Comparison of ENCODE assay signal across 9 cellular contexts in the genomic region with DNA sequence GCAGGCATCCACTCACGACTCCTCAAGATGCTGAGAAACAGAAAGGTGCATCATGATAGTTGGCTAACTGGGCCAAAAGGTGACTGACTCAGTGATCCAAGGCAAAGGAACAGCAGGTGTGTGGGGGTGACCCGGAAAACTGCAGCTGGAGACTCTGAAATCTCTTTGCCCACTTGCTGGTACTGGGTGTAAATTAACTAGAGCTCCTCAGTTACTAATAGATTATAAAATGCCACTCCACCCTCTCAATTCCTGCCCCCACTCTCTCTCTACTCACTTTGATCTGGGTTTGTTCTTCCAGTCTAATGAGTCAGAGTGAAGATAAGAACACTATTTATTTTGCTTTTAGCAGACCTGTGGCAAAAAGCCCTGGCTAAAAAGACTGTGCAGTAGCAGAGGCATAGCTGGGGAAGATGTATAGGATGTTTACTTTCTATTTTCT. TPM values are rescaled to one million over a fixed set of nuclear protein-coding genes. Genes with fewer than 3 reads are reported as not detected.
DNase-seq lines count a peak whose midpoint lies in the region; ATAC-seq and TF ChIP-seq lines count a peak whose summit lies in the region.
"Had no signal": no experiment of that assay in that cellular context is flagged by ENCODE, and none has a peak within 500 bp of the region (broad histone marks: within the 10 kb centered on the region; RNA-seq: fewer than 3 reads in every experiment).

No MANE protein-coding gene starts in this region.

- H3K9me2 ChIP-seq in PC-3 (replicated peaks; ENCODE audit: low read length): no peaks in the 10 kb centered on the region

- peak; percentile 28 for ATAC-seq in PC-3
- no peak for ATAC-seq in HG02678 (IDR thresholded peaks at IDR 0.05; ENCODE audit: unreplicated experiment)

- H3K4me1 ChIP-seq in PC-3 (ENCODE audit: insufficient read depth, low read length) (peaks cover 72% of the 10 kb centered on the region), parathyroid adenoma (peaks cover 14% of the 10 kb centered on the region)

- no peaks in the 10 kb centered on the region for H3K36me3 ChIP-seq in PC-3 (ENCODE audit: low read depth, low read length)
- H3K36me3 ChIP-seq in parathyroid adenoma (ENCODE audit: control insufficient read depth, insufficient read depth, low read length): no peaks in the 10 kb centered on the region

- no peak for TF ChIP-seq CTCF in PC-3 (conservative IDR thresholded peaks at IDR 0.05; ENCODE audit: low read depth, low read length)
- no peak for TF ChIP-seq CTCF in epithelial cell of esophagus (IDR thresholded peaks at IDR 0.05; ENCODE audit: insufficient read depth, low read depth, low read length, missing control alignments)
- TF ChIP-seq CTCF in parathyroid adenoma (IDR thresholded peaks at IDR 0.05): no peak

- peak overlapping the region; percentile 58 for H2AFZ ChIP-seq in PC-3 (ENCODE audit: low read length)
- H2AFZ ChIP-seq in parathyroid adenoma: peak overlapping the region; percentile 87

- CTCF ChIA-PET in PC-3 (lab: Charles Lee): interaction anchor here (0.7 to 2.0 kb wide), 10 partner anchors 10 to 269 kb away, joined by 3 to 15 read pairs (median 4); a partner anchor contains a TSS

- no TSS peak for BruUV-seq in PC-3 (replicated peaks; lab: Mats Ljungman, UMichigan)

- H4K20me1 ChIP-seq in PC-3 (ENCODE audit: low read length): no peaks in the 10 kb centered on the region

- H3K27ac ChIP-seq in PC-3 (ENCODE audit: low read length) (peak overlapping the region; percentile 86), parathyroid adenoma (peak overlapping the region; percentile 62)

- H3K9ac ChIP-seq in PC-3 (ENCODE audit: low read length) (peak overlapping the region; percentile 13; the same call in 1 of the 2 replicates), parathyroid adenoma (no peak overlapping the region)

- peak overlapping the region; percentile 76 for H3K4me2 ChIP-seq in PC-3 (ENCODE audit: low read length)
- no peak overlapping the region for H3K4me2 ChIP-seq in parathyroid adenoma (ENCODE audit: low read length)

- H3K27me3 ChIP-seq in PC-3 (ENCODE audit: low read length) (no peaks in the 10 kb centered on the region), parathyroid adenoma (ENCODE audit: control insufficient read depth, insufficient read depth, low read length) (no peaks in the 10 kb centered on the region)

- peaks cover 21% of the 10 kb centered on the region for H3F3A ChIP-seq in PC-3 (ENCODE audit: low read length, unreplicated experiment)

- H3K4me3 ChIP-seq in PC-3 (ENCODE audit: low read length): peak overlapping the region; percentile 10; the same call in 1 of the 2 replicates
- H3K4me3 ChIP-seq in epithelial cell of esophagus (ENCODE audit: low read length): no peak overlapping the region
- no peak overlapping the region for H3K4me3 ChIP-seq in parathyroid adenoma (ENCODE audit: low read depth, low read length)

- POLR2A ChIA-PET in PC-3 (lab: Charles Lee; ENCODE audit: unreplicated experiment): interaction anchor here (0.6 to 2.0 kb wide), 8 partner anchors 32 to 1568 kb away, joined by 3 to 32 read pairs (median 6); a partner anchor contains a TSS

- intact Hi-C loops in PC-3 (cut with micrococcal nuclease): loop anchor here (1.0 to 5.0 kb wide), 4 partner anchors 16 to 971 kb away; no protein-coding TSS in a partner anchor

- DNase-seq in NCI-H510A treated with DMSO at 0.1 percent for 48 hours (lab: John Stamatoyannopoulos, UW) (peak; percentile 68), NCI-H510A (lab: John Stamatoyannopoulos, UW) (no peak), PC-3 (peak; percentile 97), epithelial cell of esophagus (ENCODE audit: low read depth) (peak; percentile 44), NCI-H524 treated with DMSO at 0.1 percent for 48 hours (lab: John Stamatoyannopoulos, UW) (no peak), SK-N-DZ (ENCODE audit: low spot score) (no peak)
- DNase-seq: activated T-cell treated with anti-CD3 and anti-CD28 coated beads, Interleukin-2, amount 50 U/mL, for 1 hour had no signal

- H3K9me3 ChIP-seq in PC-3 (ENCODE audit: low read length) (no peaks in the 10 kb centered on the region), parathyroid adenoma (ENCODE audit: control insufficient read depth, low read length) (no peaks in the 10 kb centered on the region)

- H3K79me2 ChIP-seq in PC-3 (ENCODE audit: low read length): no peaks in the 10 kb centered on the region
- H3K79me2 ChIP-seq in parathyroid adenoma: no peaks in the 10 kb centered on the region

RNA-seq across cellular contexts. Expression of a gene that starts 7.2 kb away (rescaled TPM):
- total RNA-seq in PC-3 (2014; rRNA removed): 57.5 and 70.5 TPM in 2 replicates
- 47.6 and 58.8 TPM in 2 replicates for polyA plus RNA-seq in SK-N-DZ (2014; cell fraction: cytosol; rRNA removed)
- 23.8 and 30.9 TPM in 2 replicates for polyA plus RNA-seq in SK-N-DZ (2014; cell fraction: nucleus; rRNA removed)

RNA-seq across cellular contexts. Expression of a gene that starts 30.5 kb away (rescaled TPM):
- total RNA-seq in PC-3 (2014; rRNA removed): not detected in 2 replicates
- not detected in 2 replicates for polyA plus RNA-seq in SK-N-DZ (2014; cell fraction: cytosol; rRNA removed)
- not detected in 2 replicates for polyA plus RNA-seq in SK-N-DZ (2014; cell fraction: nucleus; rRNA removed)

Comparison
In these comparisons a context has a peak if more than half of its experiments do, and no peak if none do; other contexts are left out.
1. DNase-seq: peak in NCI-H510A treated with DMSO at 0.1 percent for 48 hours (single experiment), PC-3 (single experiment) and epithelial cell of esophagus (single experiment); none in NCI-H510A (single experiment), NCI-H524 treated with DMSO at 0.1 percent for 48 hours (single experiment) and SK-N-DZ (single experiment).